24 cellular contexts compared by ENCODE assay signal in the genomic region with DNA sequence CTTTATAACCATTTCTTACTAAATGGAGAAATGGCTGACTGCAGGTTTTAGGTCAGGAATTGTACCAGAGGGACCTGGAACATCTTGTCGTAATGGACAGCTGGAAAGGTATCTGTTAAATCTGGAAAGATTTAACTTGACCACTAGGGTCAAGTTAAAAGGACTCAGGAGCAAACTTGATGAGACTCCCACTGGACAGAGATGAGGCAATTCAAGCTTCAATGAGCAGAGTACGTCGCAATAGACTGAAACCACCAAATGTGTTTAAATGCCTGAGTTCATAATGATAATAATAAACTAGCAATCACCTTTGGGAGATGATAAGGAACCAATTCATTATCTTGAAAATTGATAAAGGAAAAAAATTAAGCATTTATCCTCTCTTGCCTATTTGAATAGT. TPM values are rescaled to one million over a fixed set of nuclear protein-coding genes. Genes with fewer than 3 reads are reported as not detected.
A peak's percentile ranks its signal among the peaks of the same experiment; 100 is the strongest.
DNase-seq lines count a peak whose midpoint lies in the region; ATAC-seq, FAIRE-seq and TF ChIP-seq lines count a peak whose summit lies in the region.
"Had no signal": no experiment of that assay in that cellular context is flagged by ENCODE, and none has a peak within 500 bp of the region (broad histone marks: within the 10 kb centered on the region; RNA-seq: fewer than 3 reads in every experiment).

No MANE protein-coding gene starts in this region.

- no peak for ATAC-seq in HepG2
- ATAC-seq in right lobe of liver = no peak
- ATAC-seq: A549; CD8-positive, alpha-beta T cell; T-cell had no signal

- H3K27ac ChIP-seq in HepG2 (ENCODE audit: extremely low read length, insufficient read depth, low read length) (no peak overlapping the region), right lobe of liver (no peak overlapping the region), transverse colon (no peak overlapping the region)
- H3K27ac ChIP-seq: A549, C4-2B, KMS-11, SJSA1 had no signal

- TF ChIP-seq RAD21 in HepG2 (CRISPR knock-in tag; IDR thresholded peaks at IDR 0.05) = no peak

- peaks cover 11% of the 10 kb centered on the region for H3K79me2 ChIP-seq in HepG2 (ENCODE audit: insufficient read depth, low read length)

- no peak overlapping the region for H3K9ac ChIP-seq in HepG2 (ENCODE audit: insufficient read depth, low read depth, low read length)
- H3K9ac ChIP-seq: KMS-11 had no signal

- CTCF ChIA-PET in HepG2 (lab: Yijun Ruan, JAX; ENCODE audit: low intra/inter-chr PET ratio, low total read pairs) = no interaction called here

- H3K9me3 ChIP-seq in HepG2 (ENCODE audit: low read length) (no peaks in the 10 kb centered on the region), right lobe of liver (no peaks in the 10 kb centered on the region), transverse colon (no peaks in the 10 kb centered on the region)
- H3K9me3 ChIP-seq: A549, Caco-2, HAP-1, SJSA1 had no signal

- peaks cover 1 to 7% of the 10 kb centered on the region in 2 experiments; a peak in 2 of 5 replicates for H3K36me3 ChIP-seq in HepG2 (replicated peaks in 1 of 2; ENCODE audit: control insufficient read depth in 1 of 2, insufficient read depth in 2 of 2, low read length in 2 of 2)
- H3K36me3 ChIP-seq in right lobe of liver = no peaks in the 10 kb centered on the region
- H3K36me3 ChIP-seq in transverse colon = no peaks in the 10 kb centered on the region
- H3K36me3 ChIP-seq: HAP-1, SJSA1 had no signal

- TF ChIP-seq POLR2A in HepG2 (IDR thresholded peaks at IDR 0.05; ENCODE audit: insufficient read depth in 1 of 2, low read depth in 2 of 2, low read length in 2 of 2) = no peak
- no peak for TF ChIP-seq POLR2A in right lobe of liver (IDR thresholded peaks at IDR 0.05)
- no peak for TF ChIP-seq POLR2A in transverse colon (IDR thresholded peaks at IDR 0.05)

- H2AFZ ChIP-seq in HepG2 (ENCODE audit: low read length) = no peak overlapping the region

- POLR2A ChIA-PET in HepG2 (lab: Yijun Ruan, JAX) = no interaction called here

- BruUV-seq in HepG2 (replicated peaks; lab: Mats Ljungman, UMichigan) = no TSS peak

- no peak overlapping the region for H3K4me2 ChIP-seq in HepG2 (ENCODE audit: low read depth, low read length)
- H3K4me2 ChIP-seq: A549, KMS-11 had no signal

- TF ChIP-seq EP300 in HepG2 (IDR thresholded peaks at IDR 0.05; ENCODE audit: low read depth in 2 of 2, low read length in 2 of 2) (no peak), HepG2 (CRISPR knock-in tag; IDR thresholded peaks at IDR 0.05; ENCODE audit: borderline replicate concordance) (no peak), transverse colon (IDR thresholded peaks at IDR 0.05; ENCODE audit: low read depth) (no peak)

- no peaks in the 10 kb centered on the region for H4K20me1 ChIP-seq in HepG2 (ENCODE audit: insufficient read depth, low read length)

- DNase-seq in HepG2 (ENCODE audit: low spot score) (no peak), right lobe of liver (no peak), RCC 7860 (ENCODE audit: low spot score) (no peak), fibroblast of villous mesenchyme (ENCODE audit: low read depth) (peak; percentile 24), A172 (ENCODE audit: low spot score) (no peak), transverse colon (no peak), NCI-H1105 treated with DMSO at 0.1 percent for 48 hours (lab: John Stamatoyannopoulos, UW) (no peak)
- DNase-seq: Caco-2; CD8-positive, alpha-beta T cell; GOT3; NCI-H1417; NCI-H1694; NCI-H2081; NCI-H226; NCI-H510A; NCI-H69; T-cell had no signal

- H3K4me1 ChIP-seq in HepG2 (ENCODE audit: insufficient read depth, low read length) (0 out of 2 replicates have a peak, but pooled peaks cover 5% of the 10 kb centered on the region), right lobe of liver (peaks cover 0 to 37% (median 9%) of the 10 kb centered on the region in 4 donors), transverse colon (peaks cover 0 to 6% (median 0%) of the 10 kb centered on the region in 4 donors)
- H3K4me1 ChIP-seq: A549, SJSA1 had no signal

- H3K4me3 ChIP-seq in HepG2 (replicated peaks in 1 of 3; ENCODE audit: insufficient read depth in 1 of 3, low read depth in 2 of 3, low read length in 3 of 3) (no peak overlapping the region), right lobe of liver (no peak overlapping the region), fibroblast of villous mesenchyme (ENCODE audit: low read depth, low read length) (no peak overlapping the region), transverse colon (no peak overlapping the region)
- H3K4me3 ChIP-seq: A549, HAP-1, SJSA1 had no signal

- peak; percentile 18 for FAIRE-seq in HepG2 (lab: Jason Lieb, UNC)
- FAIRE-seq in RCC 7860 (lab: Jason Lieb, UNC) = peak; percentile 8
- FAIRE-seq: A549, G401.6 had no signal

- H3K27me3 ChIP-seq in HepG2 (ENCODE audit: control insufficient read depth in 1 of 2, insufficient read depth in 2 of 2, low read length in 2 of 2) (no peaks in the 10 kb centered on the region; a peak in 1 of 5 replicates), right lobe of liver (no peaks in the 10 kb centered on the region), transverse colon (no peaks in the 10 kb centered on the region)
- H3K27me3 ChIP-seq: SJSA1 had no signal

- TF ChIP-seq CTCF in HepG2 (CRISPR knock-in tag; IDR thresholded peaks at IDR 0.05) (no peak), right lobe of liver (IDR thresholded peaks at IDR 0.05) (no peak), fibroblast of villous mesenchyme (IDR thresholded peaks at IDR 0.05; ENCODE audit: insufficient read depth, low read depth, low read length) (no peak), transverse colon (IDR thresholded peaks at IDR 0.05) (no peak)

- WGBS in HepG2 (ENCODE audit: low lambda C conversion rate) = 96% methylated on average over 3 of the region's 3 CpGs
- WGBS in right lobe of liver (ENCODE audit: insufficient coverage, low coverage, low lambda C conversion rate, missing lambda C conversion rate) = 35% methylated on average over 3 of the region's 3 CpGs
- whole genome bisulfite sequencing in transverse colon (ENCODE audit: low coverage in 1 of 2), 2 donors = 83 to 90% methylated on average over 2 to 3 of the region's 3 CpGs

- intact Hi-C loops in HepG2 (cut with micrococcal nuclease; ENCODE audit: unreplicated experiment) = no loop called here
- intact Hi-C loops in right lobe of liver (cut with DNase I) = no loop called here
- intact Hi-C loops in transverse colon (cut with DNase I; ENCODE audit: low total_unique reads) = no loop called here

- in situ Hi-C loops in HepG2 (cut with HindIII; ENCODE audit: extremely low pct_ligation_motif_present, low pct_unique_long_range_greater_than_20kb) (no loop called here), transverse colon (cut with MboI; ENCODE audit: low pct_ligation_motif_present in 1 of 4, low pct_unique_long_range_greater_than_20kb in 1 of 4, low sequenced_read_pairs in 3 of 4) (no loop called here)

RNA-seq across cellular contexts. Expression of gene IFNLR1, which starts 8.7 kb away (rescaled TPM):
- total RNA-seq in HepG2 (2016; rRNA removed; fragmentation: Illumina TruSeq; extraction: Trizol) (5.7 and 8.5 TPM in 2 replicates), right lobe of liver (1 to 10 TPM; 3.4 to 8.3 (median 4.0) TPM), fibroblast of villous mesenchyme (under 0.01 TPM in 1 of 2 replicates, not detected in the other), transverse colon (10 to 100 TPM in 3 of 4 donors, 1 to 10 TPM in 1; 2.6 to 37.4 (median 12.7) TPM)
- 3.8 and 4.0 TPM in 2 replicates for total RNA-seq in HepG2 (2016; cell fraction: cytosol; rRNA removed; fragmentation: Illumina TruSeq; extraction: Trizol; ENCODE audit: low read depth)
- total RNA-seq in HepG2 (2016; cell fraction: insoluble cytoplasmic fraction; rRNA removed; fragmentation: Illumina TruSeq; extraction: Trizol) = 5.2 and 8.9 TPM in 2 replicates
- 5.8 and 6.1 TPM in 2 replicates for total RNA-seq in HepG2 (2016; cell fraction: membrane; rRNA removed; fragmentation: Illumina TruSeq; extraction: Trizol)
- total RNA-seq in HepG2 (2016; cell fraction: nucleus; rRNA removed; fragmentation: Illumina TruSeq; extraction: Trizol) = 7.8 TPM in 2 replicates
- 3.8 and 6.5 TPM in 2 replicates for polyA plus RNA-seq in HepG2 (2011; rRNA removed)
- 3.4 and 4.6 TPM in 2 replicates for polyA plus RNA-seq in HepG2 (2011; cell fraction: cytosol; rRNA removed)
- 4.6 and 5.3 TPM in 2 replicates for polyA plus RNA-seq in HepG2 (2011; cell fraction: nucleus; rRNA removed)
- polyA plus RNA-seq in HepG2 (2012) = 3.2 and 3.9 TPM in 2 replicates
- 3.7 and 4.5 TPM in 2 replicates for polyA plus RNA-seq in HepG2 (2016; cell fraction: cytosol; fragmentation: Illumina TruSeq; extraction: Trizol; ENCODE audit: low read depth)
- 2.8 and 3.6 TPM in 2 replicates for polyA plus RNA-seq in HepG2 (2016; cell fraction: insoluble cytoplasmic fraction; fragmentation: Illumina TruSeq; extraction: Trizol; ENCODE audit: low read depth)
- polyA plus RNA-seq in HepG2 (2016; cell fraction: membrane; fragmentation: Illumina TruSeq; extraction: Trizol; ENCODE audit: low read depth) = 3.5 and 3.9 TPM in 2 replicates
- polyA plus RNA-seq in HepG2 (2016; cell fraction: nucleus; fragmentation: Illumina TruSeq; extraction: Trizol; ENCODE audit: insufficient read depth, low read depth) = 11.8 and 14.2 TPM in 2 replicates
- 2.1 and 8.3 TPM in 2 replicates for polyA minus RNA-seq in HepG2 (2011; rRNA and poly(A)+ RNA removed; ENCODE audit: low replicate concordance)
- 4.3 TPM in 2 replicates for polyA minus RNA-seq in HepG2 (2011; cell fraction: cytosol; rRNA and poly(A)+ RNA removed)
- polyA minus RNA-seq in HepG2 (2011; cell fraction: nucleus; rRNA and poly(A)+ RNA removed) = 2.4 and 3.1 TPM in 2 replicates
- not detected in 2 replicates for total RNA-seq in A172 (2014; rRNA removed; shearing (Covaris generic))
- total RNA-seq: SJSA1 had no signal

RNA-seq across cellular contexts. Expression of gene IL22RA1, which starts 35.5 kb away (rescaled TPM):
- total RNA-seq in HepG2 (2016; rRNA removed; fragmentation: Illumina TruSeq; extraction: Trizol) (2.1 and 4.4 TPM in 2 replicates), right lobe of liver (1 to 10 TPM; 1.8 to 4.5 (median 2.8) TPM), fibroblast of villous mesenchyme (not detected in 2 replicates), transverse colon (10 to 100 TPM in 3 of 4 donors, 1 to 10 TPM in 1; 4.4 to 29.2 (median 27.3) TPM)
- total RNA-seq in HepG2 (2016; cell fraction: cytosol; rRNA removed; fragmentation: Illumina TruSeq; extraction: Trizol; ENCODE audit: low read depth) = 0.91 and 1.6 TPM in 2 replicates
- total RNA-seq in HepG2 (2016; cell fraction: insoluble cytoplasmic fraction; rRNA removed; fragmentation: Illumina TruSeq; extraction: Trizol) = 1.5 and 4.4 TPM in 2 replicates
- total RNA-seq in HepG2 (2016; cell fraction: membrane; rRNA removed; fragmentation: Illumina TruSeq; extraction: Trizol) = 3.0 and 3.1 TPM in 2 replicates
- 4.5 and 6.1 TPM in 2 replicates for total RNA-seq in HepG2 (2016; cell fraction: nucleus; rRNA removed; fragmentation: Illumina TruSeq; extraction: Trizol)
- polyA plus RNA-seq in HepG2 (2011; rRNA removed) = 10.2 and 13.3 TPM in 2 replicates
- polyA plus RNA-seq in HepG2 (2011; cell fraction: cytosol; rRNA removed) = 5.9 and 6.0 TPM in 2 replicates
- 13.5 and 13.6 TPM in 2 replicates for polyA plus RNA-seq in HepG2 (2011; cell fraction: nucleus; rRNA removed)
- polyA plus RNA-seq in HepG2 (2012) = 11.8 and 14.1 TPM in 2 replicates
- polyA plus RNA-seq in HepG2 (2016; cell fraction: cytosol; fragmentation: Illumina TruSeq; extraction: Trizol; ENCODE audit: low read depth) = 1.7 and 2.0 TPM in 2 replicates
- 2.8 and 3.9 TPM in 2 replicates for polyA plus RNA-seq in HepG2 (2016; cell fraction: insoluble cytoplasmic fraction; fragmentation: Illumina TruSeq; extraction: Trizol; ENCODE audit: low read depth)
- polyA plus RNA-seq in HepG2 (2016; cell fraction: membrane; fragmentation: Illumina TruSeq; extraction: Trizol; ENCODE audit: low read depth) = 2.4 and 3.0 TPM in 2 replicates
- 13.6 and 13.9 TPM in 2 replicates for polyA plus RNA-seq in HepG2 (2016; cell fraction: nucleus; fragmentation: Illumina TruSeq; extraction: Trizol; ENCODE audit: insufficient read depth, low read depth)
- 2.7 and 12.2 TPM in 2 replicates for polyA minus RNA-seq in HepG2 (2011; rRNA and poly(A)+ RNA removed; ENCODE audit: low replicate concordance)
- polyA minus RNA-seq in HepG2 (2011; cell fraction: cytosol; rRNA and poly(A)+ RNA removed) = 4.0 and 5.3 TPM in 2 replicates
- polyA minus RNA-seq in HepG2 (2011; cell fraction: nucleus; rRNA and poly(A)+ RNA removed) = 4.2 and 4.5 TPM in 2 replicates
- 0.53 and 2.1 TPM in 2 replicates for total RNA-seq in A172 (2014; rRNA removed; shearing (Covaris generic))
- total RNA-seq: CD8-positive, alpha-beta T cell had no signal
- polyA plus RNA-seq: IgD-negative memory B cell had no signal
